Comparison of ENCODE assay signal across 8 cellular contexts in the genomic region with DNA sequence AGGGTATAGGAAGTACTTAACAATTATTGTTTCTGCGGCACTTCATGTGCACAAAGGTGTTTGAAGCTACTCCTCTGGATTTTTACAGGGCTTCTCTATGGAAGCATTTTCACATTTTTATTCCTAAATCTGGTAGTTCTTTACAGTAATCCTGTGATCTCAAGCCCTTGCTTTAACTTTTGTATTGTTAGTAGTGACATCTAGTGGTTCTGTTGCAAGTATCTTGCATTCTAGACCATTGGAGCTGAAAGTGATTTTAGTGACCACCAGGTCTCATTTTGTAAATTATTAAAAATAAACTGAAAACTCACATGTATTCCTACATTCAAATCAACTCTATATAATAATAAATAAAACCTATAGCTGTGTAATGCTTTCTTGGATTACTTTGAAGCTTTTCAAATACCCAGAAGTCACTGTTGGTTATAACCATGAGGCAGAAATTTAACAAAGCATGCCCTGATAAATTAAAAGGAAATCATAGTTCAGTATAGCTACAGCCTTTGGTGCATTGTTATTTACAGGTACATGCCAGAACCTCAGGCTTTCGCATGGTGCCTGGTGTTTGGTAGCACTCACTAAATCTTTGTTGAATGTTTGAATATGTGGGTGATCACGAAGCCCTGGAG. TPM values are rescaled to one million over a fixed set of nuclear protein-coding genes. Genes with fewer than 3 reads are reported as not detected.
DNase-seq lines count a peak whose midpoint lies in the region; ATAC-seq and TF ChIP-seq lines count a peak whose summit lies in the region.

No MANE protein-coding gene starts in this region.

- DNase-seq in RKO (ENCODE audit: low spot score) (peak; percentile 70), fibroblast of the conjunctiva (ENCODE audit: low read depth) (peak; percentile 35), GF-D8 (lab: John Stamatoyannopoulos, UW) (no peak), mucosa of gallbladder (ENCODE audit: low spot score) (no peak)

- TF ChIP-seq CTCF in 22Rv1 (IDR thresholded peaks at IDR 0.05): peak; percentile 62

- ATAC-seq in GM18909 (IDR thresholded peaks at IDR 0.05; ENCODE audit: poor library complexity, unreplicated experiment): peak; percentile 52
- no peak for ATAC-seq in HG02840 (IDR thresholded peaks at IDR 0.05; ENCODE audit: low FRiP score, unreplicated experiment)
- ATAC-seq in GM21390 (IDR thresholded peaks at IDR 0.05; ENCODE audit: unreplicated experiment): no peak

- H3K27ac ChIP-seq in 22Rv1: no peak overlapping the region

RNA-seq across cellular contexts. Expression of gene RPS23, which starts 18.9 kb away (rescaled TPM):
- total RNA-seq in mucosa of gallbladder: 1,128 TPM

Comparison
In these comparisons a context has a peak if more than half of its experiments do, and no peak if none do; other contexts are left out.
1. DNase-seq: peak in RKO (single experiment) and fibroblast of the conjunctiva (single experiment); none in GF-D8 (single experiment) and mucosa of gallbladder (single experiment).